ENCODE assay signal across 9 cellular contexts in the genomic region with DNA sequence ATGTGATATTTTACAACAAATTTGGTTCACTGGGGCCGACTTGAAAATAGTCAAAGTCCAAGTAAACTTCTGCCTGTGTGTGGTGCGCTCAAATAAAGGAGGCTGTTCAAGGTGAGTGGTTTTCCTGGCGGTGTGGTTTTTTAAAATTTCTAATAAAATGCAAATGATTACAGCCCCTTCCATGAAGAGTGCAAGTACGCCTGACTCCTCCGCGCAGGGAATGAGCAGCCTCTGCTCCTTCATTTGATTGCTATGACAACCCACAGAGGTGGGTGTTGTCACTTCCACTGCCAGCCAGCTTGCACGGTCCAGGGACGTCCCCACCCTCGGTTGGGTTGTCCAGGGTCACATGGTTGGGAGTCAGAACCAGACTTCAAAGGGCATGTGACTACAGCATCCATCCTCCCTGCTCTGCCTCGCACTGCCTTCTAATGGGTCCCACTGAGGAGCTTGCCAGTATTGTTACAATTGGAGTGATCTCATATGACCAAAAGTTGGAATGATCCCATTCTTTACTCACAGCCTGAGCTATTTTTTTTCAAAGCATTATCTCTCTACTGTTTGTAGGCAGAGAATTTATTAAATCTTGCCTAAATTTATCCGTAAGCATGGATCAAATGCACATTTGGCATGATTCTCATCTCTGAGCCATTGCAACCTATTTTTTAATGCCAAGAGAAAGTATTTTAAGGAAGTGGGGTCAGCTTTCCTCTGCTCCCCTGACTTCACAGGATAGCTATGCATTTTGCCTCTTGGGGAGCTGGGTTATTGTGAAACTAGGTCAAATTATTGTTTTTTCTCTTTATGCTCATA.
DNase-seq lines count a peak whose midpoint lies in the region; ATAC-seq and TF ChIP-seq lines count a peak whose summit lies in the region.
"Had no signal": no experiment of that assay in that cellular context is flagged by ENCODE, and none has a peak within 500 bp of the region (broad histone marks: within the 10 kb centered on the region; RNA-seq: fewer than 3 reads in every experiment).

No MANE protein-coding gene starts in this region.

- H3K27me3 ChIP-seq in CD4-positive, alpha-beta memory T cell (ENCODE audit: insufficient read depth, low read length), result no peaks in the 10 kb centered on the region

- no peak for ATAC-seq in T-cell (replicated peaks in 1 of 4)
- no peak for ATAC-seq in stimulated activated naive CD8-positive, alpha-beta T cell treated with anti-CD3 and anti-CD28 coated beads, Interleukin-15, Interleukin-2, amounts not matched to agents 100 U/mL and 50 U/mL, for 24 hours

- peaks cover 7 to 11% of the 10 kb centered on the region in 2 donors for H3K27me3 Mint-ChIP-seq in CD4-positive, alpha-beta memory T cell
- H3K27me3 Mint-ChIP-seq in T-cell, result peaks cover 9 to 13% of the 10 kb centered on the region in 2 donors

- DNase-seq in cardiac fibroblast (ENCODE audit: low read depth in 2 of 2) (peak; percentile 90 to 97), left kidney (ENCODE audit: low read depth, low spot score) (peak; percentile 47), T-cell (no peak)
- no peak for DNase-seq in CD4-positive, alpha-beta memory T cell
- no peak for DNase-seq in stimulated activated naive CD8-positive, alpha-beta T cell treated with anti-CD3 and anti-CD28 coated beads, Interleukin-15, Interleukin-2, amounts not matched to agents 100 U/mL and 50 U/mL, for 24 hours
- DNase-seq: activated CD4-positive, alpha-beta T cell treated with anti-CD3 and anti-CD28 coated beads, Interleukin-2, amount 50 U/mL, for 48 hours had no signal

- H3K4me1 Mint-ChIP-seq in CD4-positive, alpha-beta memory T cell, result peaks cover 0 to 2% (median 0%) of the 10 kb centered on the region in 4 donors
- peaks cover 0 to 6% (median 1%) of the 10 kb centered on the region in 3 donors for H3K4me1 Mint-ChIP-seq in T-cell

- POLR2A ChIA-PET in CD4-positive, alpha-beta memory T cell (lab: Charles Lee; ENCODE audit: partially characterized antibody), result no interaction called here
- POLR2A ChIA-PET in T-cell (lab: Charles Lee), result no interaction called here

- CTCF ChIA-PET in CD4-positive, alpha-beta memory T cell (lab: Charles Lee; ENCODE audit: partially characterized antibody), result interaction anchor here (1.1 kb wide), 1 partner anchor 22 kb away, joined by 3 read pairs; no protein-coding TSS in a partner anchor
- CTCF ChIA-PET in T-cell (lab: Charles Lee), result no interaction called here

- intact Hi-C loops in CD4-positive, alpha-beta memory T cell (cut with micrococcal nuclease), result no loop called here

- TF ChIP-seq EP300 in Ishikawa (IDR thresholded peaks at IDR 0.05; ENCODE audit: borderline replicate concordance), result no peak

- TF ChIP-seq RAD21 in Ishikawa (IDR thresholded peaks at IDR 0.05; ENCODE audit: low read depth), result no peak

- H3K36me3 ChIP-seq in CD4-positive, alpha-beta memory T cell (ENCODE audit: insufficient read depth, low read length), result no peaks in the 10 kb centered on the region

- H3K27ac Mint-ChIP-seq in CD4-positive, alpha-beta memory T cell, result peak overlapping the region in 1 of 7 donors; percentile 43
- no peak overlapping the region for H3K27ac Mint-ChIP-seq in T-cell

- no peak overlapping the region for H3K4me3 Mint-ChIP-seq in CD4-positive, alpha-beta memory T cell
- no peak overlapping the region for H3K4me3 Mint-ChIP-seq in T-cell

- no peaks in the 10 kb centered on the region for H3K36me3 Mint-ChIP-seq in CD4-positive, alpha-beta memory T cell
- no peaks in the 10 kb centered on the region for H3K36me3 Mint-ChIP-seq in T-cell

- no peaks in the 10 kb centered on the region for H3K9me3 ChIP-seq in CD4-positive, alpha-beta memory T cell (ENCODE audit: control insufficient read depth in 1 of 2, low read length in 2 of 2)

- no peak for TF ChIP-seq CTCF in cardiac fibroblast (IDR thresholded peaks at IDR 0.05; ENCODE audit: low read depth, low read length)

- no peaks in the 10 kb centered on the region for H3K4me1 ChIP-seq in CD4-positive, alpha-beta memory T cell (ENCODE audit: insufficient read depth, low read length)

- H3K9me3 Mint-ChIP-seq in CD4-positive, alpha-beta memory T cell, result peaks cover 0 to 2% (median 0%) of the 10 kb centered on the region in 8 donors
- H3K9me3 Mint-ChIP-seq in T-cell, result no peaks in the 10 kb centered on the region

- peak overlapping the region; percentile 86 for H3K27ac ChIP-seq in temporal lobe (ENCODE audit: low read depth, low read length)
- H3K27ac ChIP-seq in CD4-positive, alpha-beta memory T cell (ENCODE audit: low read depth, low read length), result no peak overlapping the region

- no peak overlapping the region for H3K4me3 ChIP-seq in cardiac fibroblast (replicated peaks in 1 of 2; ENCODE audit: low read depth in 2 of 2, low read length in 2 of 2)
- no peak overlapping the region for H3K4me3 ChIP-seq in CD4-positive, alpha-beta memory T cell (ENCODE audit: low read length in 2 of 2)
- H3K4me3 ChIP-seq: skin epidermis had no signal

TF ChIP-seq in Ishikawa, 13 proteins besides CTCF, POLR2A, EP300 and RAD21:
- TF ChIP-seq, protein P1, sequence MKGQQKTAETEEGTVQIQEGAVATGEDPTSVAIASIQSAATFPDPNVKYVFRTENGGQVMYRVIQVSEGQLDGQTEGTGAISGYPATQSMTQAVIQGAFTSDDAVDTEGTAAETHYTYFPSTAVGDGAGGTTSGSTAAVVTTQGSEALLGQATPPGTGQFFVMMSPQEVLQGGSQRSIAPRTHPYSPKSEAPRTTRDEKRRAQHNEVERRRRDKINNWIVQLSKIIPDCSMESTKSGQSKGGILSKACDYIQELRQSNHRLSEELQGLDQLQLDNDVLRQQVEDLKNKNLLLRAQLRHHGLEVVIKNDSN (IDR thresholded peaks at IDR 0.05), result peak; percentile 64
- no peak for TF ChIP-seq TAF1 (IDR thresholded peaks at IDR 0.05; ENCODE audit: low read depth)
TF ChIP-seq in Ishikawa: peak in this region for 1.

Comparison
In these comparisons a context has a peak if more than half of its experiments do, and no peak if none do; other contexts are left out.
1. DNase-seq: peak in cardiac fibroblast (2 of 2) and left kidney (single experiment); none in CD4-positive, alpha-beta memory T cell (0 of 5), T-cell (0 of 34) and stimulated activated naive CD8-positive, alpha-beta T cell treated with anti-CD3 and anti-CD28 coated beads, Interleukin-15, Interleukin-2, amounts not matched to agents 100 U/mL and 50 U/mL, for 24 hours (single experiment).